In the genomic region with DNA sequence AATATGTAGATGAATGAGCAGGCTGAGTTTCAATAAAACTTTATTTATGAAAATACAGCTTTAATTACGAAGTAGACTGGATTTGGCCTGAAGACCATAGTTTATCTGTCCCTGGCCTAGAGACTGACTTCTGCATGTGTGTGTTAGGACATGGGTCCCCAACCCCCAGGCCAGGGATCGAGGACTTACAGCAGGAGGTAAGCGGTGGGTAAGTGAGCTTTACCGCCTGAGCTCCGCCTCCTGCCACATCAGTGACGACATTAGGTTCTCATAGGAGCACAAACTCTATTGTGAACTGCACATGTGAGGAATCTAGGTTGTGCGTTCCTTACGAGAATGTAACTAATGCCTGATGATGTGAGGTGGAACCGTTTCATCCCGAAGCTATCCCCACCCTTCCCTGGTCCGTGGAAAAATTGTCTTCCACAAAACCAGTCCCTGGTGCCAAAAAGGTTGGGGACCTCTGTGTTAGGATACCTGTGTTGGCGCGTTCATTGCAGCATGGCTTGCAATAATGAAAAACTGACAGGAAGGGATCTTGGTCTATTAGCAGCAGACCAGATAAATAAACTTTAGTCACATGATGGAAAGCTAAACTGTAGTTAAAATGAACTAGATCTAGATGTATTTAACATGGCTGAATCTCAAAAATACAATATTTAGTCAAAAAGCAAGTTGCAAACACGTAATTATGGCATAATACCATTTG, we compare ENCODE assay signal across 23 cellular contexts.
"Had no signal": no experiment of that assay in that cellular context is flagged by ENCODE, and none has a peak within 500 bp of the region (broad histone marks: within the 10 kb centered on the region; RNA-seq: fewer than 3 reads in every experiment).

No MANE protein-coding gene starts in this region.

- H3K27ac Mint-ChIP-seq: activated CD8-positive, alpha-beta T cell treated with anti-CD3 and anti-CD28 coated beads, Interleukin-2, amount 10 ng/mL, durations not matched to agents 7 days and 5 days; activated naive CD8-positive, alpha-beta T cell; activated T-cell treated with anti-CD3 and anti-CD28 coated beads, Interleukin-2, amount 50 U/mL, for 24 hours; activated T-helper 17 cell treated with anti-CD3 and anti-CD28 coated beads, Interleukin-2, amount 50 U/mL, for 72 hours; immature natural killer cell; nephron; stimulated activated naive CD8-positive, alpha-beta T cell treated with anti-CD3 and anti-CD28 coated beads, Interleukin-15, Interleukin-2, amounts not matched to agents 100 ng/mL and 50 ng/mL, for 24 hours had no signal

- H3K27ac ChIP-seq: ascending aorta, esophagus squamous epithelium, pancreas, skin epidermis, thyroid gland had no signal

- H3K9me3 Mint-ChIP-seq: activated T-cell treated with anti-CD3 and anti-CD28 coated beads, Interleukin-2, amount 50 U/mL, for 24 hours; activated T-helper 17 cell treated with anti-CD3 and anti-CD28 coated beads, Interleukin-2, amount 50 U/mL, for 72 hours; immature natural killer cell; nephron; stimulated activated naive CD8-positive, alpha-beta T cell treated with anti-CD3 and anti-CD28 coated beads, Interleukin-15, Interleukin-2, amounts not matched to agents 100 ng/mL and 50 ng/mL, for 24 hours had no signal

- H3K27me3 ChIP-seq: adrenal gland, ascending aorta, esophagus squamous epithelium, pancreas, thyroid gland had no signal

- H3K9me3 ChIP-seq: adrenal gland, ascending aorta, esophagus squamous epithelium, pancreas, thyroid gland had no signal

- H3K36me3 ChIP-seq: adrenal gland, ascending aorta, pancreas, thyroid gland had no signal

- H3K4me3 ChIP-seq: adrenal gland, ascending aorta, esophagus squamous epithelium, pancreas, skin epidermis, thyroid gland had no signal

- ATAC-seq: activated CD8-positive, alpha-beta T cell treated with anti-CD3 and anti-CD28 coated beads, Interleukin-2, amount 10 ng/mL, durations not matched to agents 7 days and 5 days; activated T-helper 17 cell treated with anti-CD3 and anti-CD28 coated beads, Interleukin-2, amount 50 U/mL, for 72 hours; left lobe of liver; pancreas; right cardiac atrium had no signal

- H3K36me3 Mint-ChIP-seq: activated naive CD8-positive, alpha-beta T cell; immature natural killer cell had no signal

- DNase-seq: activated CD4-positive, alpha-beta T cell treated with anti-CD3 and anti-CD28 coated beads for 1 hour; activated CD4-positive, alpha-beta T cell treated with anti-CD3 and anti-CD28 coated beads, Interleukin-2, amount 50 U/mL, for 1 hour; activated CD8-positive, alpha-beta memory T cell treated with anti-CD3 and anti-CD28 coated beads, Interleukin-2, amount 50 U/mL, for 4 hours; activated CD8-positive, alpha-beta T cell treated with anti-CD3 and anti-CD28 coated beads, Interleukin-2, amount 10 ng/mL, durations not matched to agents 7 days and 5 days; activated T-cell treated with anti-CD3 and anti-CD28 coated beads, Interleukin-2, amount 50 U/mL, for 24 hours; adrenal gland; central memory CD4-positive, alpha-beta T cell; effector memory CD4-positive, alpha-beta T cell; esophagus squamous epithelium; immature natural killer cell; pancreas; stimulated activated CD4-positive, alpha-beta T cell treated with anti-CD3 and anti-CD28 coated beads, Interleukin-1b, Interleukin-23, amount 100 ng/mL, for 48 hours; substantia nigra; T-helper 9 cell; thyroid gland had no signal
